In genomic region chr17:66687570-66688284, GRCh38 we compare ENCODE assay signal across 16 cellular contexts.
A peak's percentile ranks its signal among the peaks of the same experiment; 100 is the strongest.
DNase-seq lines count a peak whose midpoint lies in the region; ATAC-seq, FAIRE-seq and TF ChIP-seq lines count a peak whose summit lies in the region.
"Had no signal": no experiment of that assay in that cellular context is flagged by ENCODE, and none has a peak within 500 bp of the region (broad histone marks: within the 10 kb centered on the region; RNA-seq: fewer than 3 reads in every experiment).

No MANE protein-coding gene starts in this region.

- no peak overlapping the region for H2AFZ ChIP-seq in K562 (ENCODE audit: low read depth, low read length)

- no peaks in the 10 kb centered on the region for H4K20me1 ChIP-seq in K562 (replicated peaks; ENCODE audit: control insufficient read depth, insufficient read depth, low read length)

- WGBS in K562 (ENCODE audit: insufficient coverage, low coverage, missing lambda C conversion rate) = 82% methylated on average over 3 of the region's 3 CpGs

- H3K27me3 ChIP-seq in K562 (ENCODE audit: control insufficient read depth in 2 of 2, insufficient read depth in 2 of 2, low read length in 2 of 2) (no peaks in the 10 kb centered on the region), rectal smooth muscle tissue (ENCODE audit: control insufficient read depth, insufficient read depth, low read length) (no peaks in the 10 kb centered on the region)
- H3K27me3 ChIP-seq: BLaER1 treated with 17β-estradiol and CSF1 and Interleukin-3, amounts not matched to agents 10 nM and 100 nM had no signal

- no peaks in the 10 kb centered on the region for H3K27me3 Mint-ChIP-seq in activated naive CD8-positive, alpha-beta T cell treated with anti-CD3 and anti-CD28 coated beads, Interleukin-2, amount 50 U/mL, for 24 hours
- H3K27me3 Mint-ChIP-seq in activated naive CD8-positive, alpha-beta T cell treated with anti-CD3 and anti-CD28 coated beads for 36 hours = no peaks in the 10 kb centered on the region
- no peaks in the 10 kb centered on the region for H3K27me3 Mint-ChIP-seq in effector memory CD8-positive, alpha-beta T cell

- intact Hi-C loops in K562 (cut with micrococcal nuclease) = no loop called here

- H3K4me3 ChIP-seq in K562 = no peak overlapping the region
- H3K4me3 ChIP-seq in rectal smooth muscle tissue (ENCODE audit: low read length) = no peak overlapping the region
- H3K4me3 ChIP-seq: BLaER1 treated with 17β-estradiol and CSF1 and Interleukin-3, amounts not matched to agents 10 nM and 100 nM had no signal

- H3K4me1 ChIP-seq in K562 (replicated peaks in 1 of 2; ENCODE audit: control insufficient read depth in 2 of 2, insufficient read depth in 2 of 2, low read length in 2 of 2) = no peaks in the 10 kb centered on the region
- no peaks in the 10 kb centered on the region for H3K4me1 ChIP-seq in rectal smooth muscle tissue (ENCODE audit: control insufficient read depth, insufficient read depth, low read length)

- peak overlapping the region; percentile 15 for H3K27ac Mint-ChIP-seq in activated naive CD8-positive, alpha-beta T cell treated with anti-CD3 and anti-CD28 coated beads, Interleukin-2, amount 50 U/mL, for 24 hours
- H3K27ac Mint-ChIP-seq in activated naive CD8-positive, alpha-beta T cell treated with anti-CD3 and anti-CD28 coated beads for 36 hours = no peak overlapping the region
- no peak overlapping the region for H3K27ac Mint-ChIP-seq in effector memory CD8-positive, alpha-beta T cell
- H3K27ac Mint-ChIP-seq: CD8-positive, alpha-beta T cell had no signal

- no peaks in the 10 kb centered on the region for H3K9me1 ChIP-seq in K562 (ENCODE audit: control insufficient read depth, insufficient read depth, low read length)

- no peak for FAIRE-seq in K562 (lab: Jason Lieb, UNC)
- FAIRE-seq: H1 had no signal

- no peak for ATAC-seq in activated naive CD8-positive, alpha-beta T cell treated with anti-CD3 and anti-CD28 coated beads, Interleukin-2, amount 50 U/mL, for 24 hours
- no peak for ATAC-seq in K562
- ATAC-seq in effector memory CD8-positive, alpha-beta T cell (replicated peaks) = no peak
- ATAC-seq: CD8-positive, alpha-beta T cell had no signal

- peaks cover 39% of the 10 kb centered on the region for H3K36me3 Mint-ChIP-seq in activated naive CD8-positive, alpha-beta T cell treated with anti-CD3 and anti-CD28 coated beads, Interleukin-2, amount 50 U/mL, for 24 hours (ENCODE audit: low read depth)
- H3K36me3 Mint-ChIP-seq in activated naive CD8-positive, alpha-beta T cell treated with anti-CD3 and anti-CD28 coated beads for 36 hours = peaks cover 31% of the 10 kb centered on the region
- peaks cover 12% of the 10 kb centered on the region for H3K36me3 Mint-ChIP-seq in effector memory CD8-positive, alpha-beta T cell (ENCODE audit: insufficient read depth)

- POLR2A ChIA-PET in K562 (lab: Yijun Ruan, JAX) = no interaction called here

- in situ Hi-C loops in K562 (cut with MboI) = no loop called here

- CTCF ChIA-PET in K562 (lab: Yijun Ruan, JAX; ENCODE audit: low intra/inter-chr PET ratio) = no interaction called here

- no peak overlapping the region for H3K9ac ChIP-seq in K562 (ENCODE audit: insufficient read depth in 1 of 2, low read depth in 2 of 2, low read length in 2 of 2)
- no peak overlapping the region for H3K9ac ChIP-seq in rectal smooth muscle tissue (ENCODE audit: low read length)
- H3K9ac ChIP-seq: BLaER1 treated with 17β-estradiol and CSF1 and Interleukin-3, amounts not matched to agents 10 nM and 100 nM had no signal

- no TSS peak for BruUV-seq in K562 (replicated peaks; lab: Mats Ljungman, UMichigan)

- TF ChIP-seq POLR2A in K562 (conservative IDR thresholded peaks at IDR 0.05) = no peak

- no peak for TF ChIP-seq RAD21 in K562 (CRISPR knock-in tag; conservative IDR thresholded peaks at IDR 0.05 in 1 of 2, IDR thresholded peaks at IDR 0.05 in 1 of 2)

- no peak for TF ChIP-seq CTCF in K562 (IDR thresholded peaks at IDR 0.05 in 2 of 3, conservative IDR thresholded peaks at IDR 0.05 in 1 of 3; ENCODE audit: insufficient read depth in 2 of 3, low read depth in 1 of 3, low read length in 3 of 3)

- no peak overlapping the region for H3K4me2 ChIP-seq in K562 (ENCODE audit: insufficient read depth, low read length)
- H3K4me2 ChIP-seq: BLaER1 treated with 17β-estradiol and CSF1 and Interleukin-3, amounts not matched to agents 10 nM and 100 nM had no signal

- DNase-seq in activated naive CD8-positive, alpha-beta T cell treated with anti-CD3 and anti-CD28 coated beads, Interleukin-2, amount 50 U/mL, for 24 hours = no peak
- DNase-seq in activated naive CD8-positive, alpha-beta T cell treated with anti-CD3 and anti-CD28 coated beads for 36 hours = no peak
- DNase-seq in K562 (ENCODE audit: extremely low read depth in 1 of 4, low spot score in 3 of 4) (no peak), putamen (ENCODE audit: low spot score) (no peak), NCI-H2107 (lab: John Stamatoyannopoulos, UW) (no peak)
- DNase-seq in effector memory CD8-positive, alpha-beta T cell = no peak
- DNase-seq: Calu3; CD8-positive, alpha-beta T cell; DMS79; KBM-7; NCI-H1105 treated with DMSO at 0.1 percent for 48 hours; NCI-H1694; NCI-H226 had no signal

- TF ChIP-seq EP300 in K562 (IDR thresholded peaks at IDR 0.05; ENCODE audit: low read length) = no peak

- H3K4me3 Mint-ChIP-seq in activated naive CD8-positive, alpha-beta T cell treated with anti-CD3 and anti-CD28 coated beads, Interleukin-2, amount 50 U/mL, for 24 hours = peak overlapping the region; percentile 18
- H3K4me3 Mint-ChIP-seq in activated naive CD8-positive, alpha-beta T cell treated with anti-CD3 and anti-CD28 coated beads for 36 hours = no peak overlapping the region
- no peak overlapping the region for H3K4me3 Mint-ChIP-seq in effector memory CD8-positive, alpha-beta T cell
- H3K4me3 Mint-ChIP-seq: CD8-positive, alpha-beta T cell had no signal

- no peaks in the 10 kb centered on the region for H3K9me3 Mint-ChIP-seq in activated naive CD8-positive, alpha-beta T cell treated with anti-CD3 and anti-CD28 coated beads, Interleukin-2, amount 50 U/mL, for 24 hours
- no peaks in the 10 kb centered on the region for H3K9me3 Mint-ChIP-seq in activated naive CD8-positive, alpha-beta T cell treated with anti-CD3 and anti-CD28 coated beads for 36 hours
- H3K9me3 Mint-ChIP-seq in effector memory CD8-positive, alpha-beta T cell = no peaks in the 10 kb centered on the region
- H3K9me3 Mint-ChIP-seq: CD8-positive, alpha-beta T cell had no signal

- no peaks in the 10 kb centered on the region for H3K4me1 Mint-ChIP-seq in activated naive CD8-positive, alpha-beta T cell treated with anti-CD3 and anti-CD28 coated beads, Interleukin-2, amount 50 U/mL, for 24 hours
- no peaks in the 10 kb centered on the region for H3K4me1 Mint-ChIP-seq in activated naive CD8-positive, alpha-beta T cell treated with anti-CD3 and anti-CD28 coated beads for 36 hours
- peaks cover 15 to 22% of the 10 kb centered on the region in 2 donors for H3K4me1 Mint-ChIP-seq in effector memory CD8-positive, alpha-beta T cell (ENCODE audit: low read depth in 2 of 2)

- H3K36me3 ChIP-seq in K562 (ENCODE audit: control insufficient read depth, insufficient read depth, low read length) (peaks cover 42% of the 10 kb centered on the region; the same call in 2 of the 3 replicates), rectal smooth muscle tissue (ENCODE audit: control insufficient read depth, insufficient read depth, low read length) (no peaks in the 10 kb centered on the region)

- no peak overlapping the region for H3K27ac ChIP-seq in K562 (ENCODE audit: extremely low read depth, low read depth, low read length)
- peak overlapping the region; percentile 1 for H3K27ac ChIP-seq in rectal smooth muscle tissue (ENCODE audit: low read depth, low read length)
- H3K27ac ChIP-seq: BLaER1 treated with 17β-estradiol and CSF1 and Interleukin-3, amounts not matched to agents 10 nM and 100 nM had no signal

- no peaks in the 10 kb centered on the region for H3K79me2 ChIP-seq in K562 (ENCODE audit: control insufficient read depth, insufficient read depth, low read length)

- H3K9me3 ChIP-seq in K562 (replicated peaks; ENCODE audit: control insufficient read depth, insufficient read depth, low read depth, low read length) = no peaks in the 10 kb centered on the region
- H3K9me3 ChIP-seq: BLaER1 treated with 17β-estradiol and CSF1 and Interleukin-3, amounts not matched to agents 10 nM and 100 nM had no signal
